ENCODE assay signal across 26 cellular contexts in genomic region chr15:77656294-77656693, GRCh38. TPM values are rescaled to one million over a fixed set of nuclear protein-coding genes. Genes with fewer than 3 reads are reported as not detected.
DNase-seq lines count a peak whose midpoint lies in the region; TF ChIP-seq lines count a peak whose summit lies in the region.
"Had no signal": no experiment of that assay in that cellular context is flagged by ENCODE, and none has a peak within 500 bp of the region (broad histone marks: within the 10 kb centered on the region; RNA-seq: fewer than 3 reads in every experiment).

No MANE protein-coding gene starts in this region.

- H3K27ac ChIP-seq in A673 (ENCODE audit: low read depth, low read length, poor library complexity, severe bottlenecking) (peak overlapping the region; percentile 62), dorsolateral prefrontal cortex (peak overlapping the region in 53 of 59 donors; percentile 21 to 88 (median 68)), brain microvascular endothelial cell (no peak overlapping the region)
- H3K27ac ChIP-seq: C4-2B, GM23248, ovary, transverse colon had no signal

- POLR2A ChIA-PET in A673 (lab: Charles Lee; ENCODE audit: low non-redundant PET) = no interaction called here

- no peaks in the 10 kb centered on the region for H3K9me3 ChIP-seq in A673 (ENCODE audit: low read depth, low read length, poor library complexity, severe bottlenecking)
- H3K9me3 ChIP-seq: Caco-2, ovary had no signal

- intact Hi-C loops in A673 (cut with micrococcal nuclease; ENCODE audit: unreplicated experiment) (loop anchor here (5.0 kb wide), 1 partner anchor 81 kb away; no protein-coding TSS in a partner anchor), dorsolateral prefrontal cortex (cut with DNase I) (loop anchor here (1.0 to 5.0 kb wide), 2 partner anchors 67 to 166 kb away; no protein-coding TSS in a partner anchor)

- no peak for DNase-seq in A673 (ENCODE audit: low spot score)
- peak; percentile 33 for DNase-seq in EH (ENCODE audit: low read depth)
- peak; percentile 11 for DNase-seq in OCI-M1 (lab: John Stamatoyannopoulos, UW)
- peak in 5 of 10 donors; percentile 60 to 71 (median 69) for DNase-seq in dorsolateral prefrontal cortex
- no peak for DNase-seq in C1 segment of cervical spinal cord (lab: John Stamatoyannopoulos, UW)
- DNase-seq in central memory CD4-positive, alpha-beta T cell = no peak
- DNase-seq in brain microvascular endothelial cell = no peak
- DNase-seq in stimulated activated CD4-positive, alpha-beta T cell treated with anti-CD3 and anti-CD28 coated beads, Interleukin-12 subunit alpha, Interleukin-12 subunit beta, amount 100 ng/mL, for 4 hours = no peak
- DNase-seq: activated CD4-positive, alpha-beta memory T cell treated with anti-CD3 and anti-CD28 coated beads for 36 hours; activated CD4-positive, CD25-positive, alpha-beta regulatory T cell treated with anti-CD3 and anti-CD28 coated beads, Interleukin-2, amount 50 U/mL, for 72 hours; activated CD8-positive, alpha-beta memory T cell treated with anti-CD3 and anti-CD28 coated beads, Interleukin-2, amount 50 U/mL, for 48 hours; activated naive CD4-positive, alpha-beta T cell treated with anti-CD3 and anti-CD28 coated beads, Interleukin-2, amount 50 U/mL, for 16 hours; amniotic stem cell; Caco-2; DMS79; GF-D8; GM23248; kidney glomerular epithelial cell; NCI-H2029 treated with DMSO at 0.1 percent for 48 hours; NCI-H526 treated with DMSO at 0.1 percent for 48 hours; ovary; transverse colon had no signal

- no peaks in the 10 kb centered on the region for H3K36me3 ChIP-seq in A673 (ENCODE audit: insufficient read depth, low read length, poor library complexity, severe bottlenecking)
- H3K36me3 ChIP-seq in brain microvascular endothelial cell (replicated peaks) = no peaks in the 10 kb centered on the region
- H3K36me3 ChIP-seq: ovary, transverse colon had no signal

- H3K4me3 ChIP-seq in A673 (ENCODE audit: low read depth, low read length, poor library complexity, severe bottlenecking) (no peak overlapping the region), dorsolateral prefrontal cortex (no peak overlapping the region), brain microvascular endothelial cell (ENCODE audit: low read depth, low read length) (no peak overlapping the region)
- H3K4me3 ChIP-seq: GM23248, ovary, transverse colon had no signal

- CTCF ChIA-PET in A673 (lab: Charles Lee) = no interaction called here

- no TSS peak for BruUV-seq in A673 (replicated peaks; lab: Mats Ljungman, UMichigan)

- H3K27me3 ChIP-seq in A673 (replicated peaks; ENCODE audit: insufficient read depth, low read depth, low read length, poor library complexity) (no peaks in the 10 kb centered on the region), dorsolateral prefrontal cortex (no peaks in the 10 kb centered on the region), brain microvascular endothelial cell (replicated peaks) (peaks cover 10% of the 10 kb centered on the region)
- H3K27me3 ChIP-seq: ovary had no signal

- TF ChIP-seq CTCF in A673 (conservative IDR thresholded peaks at IDR 0.05; ENCODE audit: low read depth, low read length) = no peak
- no peak for TF ChIP-seq CTCF in dorsolateral prefrontal cortex (IDR thresholded peaks at IDR 0.05 in 54 of 56, conservative IDR thresholded peaks at IDR 0.05 in 2 of 56; ENCODE audit: low read depth in 1 of 56, partially characterized antibody in 56 of 56)
- no peak for TF ChIP-seq CTCF in brain microvascular endothelial cell (IDR thresholded peaks at IDR 0.05; ENCODE audit: low read depth, low read length, missing control alignments)

- in situ Hi-C loops in brain microvascular endothelial cell (cut with HindIII; ENCODE audit: low pct_ligation_motif_present, low sequenced_read_pairs) = no loop called here

- peaks cover 38% of the 10 kb centered on the region for H3K4me1 ChIP-seq in A673 (ENCODE audit: insufficient read depth, low read length, poor library complexity, severe bottlenecking)

RNA-seq across cellular contexts. Expression of gene LINGO1, which starts 23.6 kb away (rescaled TPM):
- total RNA-seq in A673 (2021) (93.7 and 111 TPM in 2 replicates), dorsolateral prefrontal cortex (100 to 1,000 TPM in 114 of 120 experiments, 10 to 100 TPM in 6; 54.7 to 233 (median 155) TPM)
- total RNA-seq: activated CD4-positive, alpha-beta memory T cell treated with anti-CD3 and anti-CD28 coated beads for 36 hours; activated T-helper 17 cell treated with anti-CD3 and anti-CD28 coated beads, Interleukin-2, amount 50 U/mL, for 72 hours; GM23248; RPMI7951; T-helper 1 cell treated with Interleukin-12 subunit alpha and Interleukin-12 subunit beta and Interleukin-4 antibody, amounts not matched to agents 30 ng/mL and 1 ng/mL, for 36 hours had no signal

Comparison
In these comparisons a context has a peak if more than half of its experiments do, and no peak if none do; other contexts are left out.
1. DNase-seq: peak in EH (single experiment) and OCI-M1 (single experiment); none in A673 (single experiment), C1 segment of cervical spinal cord (0 of 14), central memory CD4-positive, alpha-beta T cell (single experiment), brain microvascular endothelial cell (single experiment) and stimulated activated CD4-positive, alpha-beta T cell treated with anti-CD3 and anti-CD28 coated beads, Interleukin-12 subunit alpha, Interleukin-12 subunit beta, amount 100 ng/mL, for 4 hours (single experiment).